8 cellular contexts compared by ENCODE assay signal in the genomic region with DNA sequence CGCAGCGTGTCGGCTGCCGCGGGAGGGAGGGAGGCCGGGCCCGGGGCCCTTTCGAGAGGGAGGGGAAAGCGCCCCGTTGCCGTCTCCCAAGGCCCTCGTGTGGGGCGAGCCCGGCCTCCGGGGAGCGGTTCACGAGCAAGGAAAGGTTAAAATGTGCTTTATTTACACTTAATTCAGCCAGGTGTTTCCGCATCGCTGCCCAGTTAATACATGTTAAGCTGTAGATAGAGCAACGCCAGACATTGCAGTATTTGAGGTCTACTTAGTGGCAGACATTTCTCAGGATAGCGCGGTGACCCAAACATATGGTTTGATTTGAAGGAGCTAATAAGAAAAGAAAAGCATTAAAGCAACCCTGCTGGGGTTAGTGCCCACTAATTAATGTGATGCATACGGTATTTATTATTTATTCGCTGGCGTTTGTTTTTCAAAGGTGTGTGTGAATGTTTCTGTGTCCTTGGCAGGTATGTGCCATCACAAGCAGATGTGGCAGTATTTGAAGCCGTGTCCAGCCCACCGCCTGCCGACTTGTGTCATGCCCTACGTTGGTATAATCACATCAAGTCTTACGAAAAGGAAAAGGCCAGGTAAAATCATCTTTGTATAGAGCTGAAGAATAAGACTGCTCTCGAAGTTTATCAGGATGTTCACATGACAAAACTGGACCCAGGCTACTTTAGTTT. TPM values are rescaled to one million over a fixed set of nuclear protein-coding genes. Genes with fewer than 3 reads are reported as not detected.
DNase-seq lines count a peak whose midpoint lies in the region; ATAC-seq and TF ChIP-seq lines count a peak whose summit lies in the region.

No MANE protein-coding gene starts in this region.

- CTCF ChIA-PET in OCI-LY7 (lab: Charles Lee; ENCODE audit: unreplicated experiment): interaction anchor here (1.0 kb wide), 1 partner anchor 99 kb away, joined by 3 read pairs; no protein-coding TSS in a partner anchor

- no peaks in the 10 kb centered on the region for H3K9me2 ChIP-seq in OCI-LY7 (ENCODE audit: insufficient read depth, low read length)

- WGBS in right lobe of liver (ENCODE audit: insufficient coverage, low coverage, low lambda C conversion rate, missing lambda C conversion rate): 3% methylated on average over 19 of the region's 31 CpGs
- WGBS in transverse colon (ENCODE audit: low coverage in 1 of 2), 2 donors: 0 to 3% methylated on average over 3 to 26 of the region's 31 CpGs

- TF ChIP-seq POLR2A in right lobe of liver (IDR thresholded peaks at IDR 0.05): no peak
- no peak for TF ChIP-seq POLR2A in transverse colon (IDR thresholded peaks at IDR 0.05)

- H3K9me3 ChIP-seq in OCI-LY7 (ENCODE audit: low read length): no peaks in the 10 kb centered on the region; the same call in 1 of the 2 replicates
- no peaks in the 10 kb centered on the region for H3K9me3 ChIP-seq in right lobe of liver
- no peaks in the 10 kb centered on the region for H3K9me3 ChIP-seq in transverse colon

- TF ChIP-seq CTCF in OCI-LY7 (conservative IDR thresholded peaks at IDR 0.05; ENCODE audit: low read length): no peak
- no peak for TF ChIP-seq CTCF in right lobe of liver (IDR thresholded peaks at IDR 0.05)
- no peak for TF ChIP-seq CTCF in transverse colon (IDR thresholded peaks at IDR 0.05)

- H3K4me3 ChIP-seq in OCI-LY7 (ENCODE audit: low read depth, low read length, poor library complexity, severe bottlenecking) (peak overlapping the region; percentile 96), right lobe of liver (peak overlapping the region; percentile 89 to 96 (median 93)), transverse colon (peak overlapping the region; percentile 72 to 88 (median 83))

- H3K4me1 ChIP-seq in OCI-LY7 (ENCODE audit: insufficient read depth, low read length, poor library complexity, severe bottlenecking): peaks cover 44% of the 10 kb centered on the region
- peaks cover 0 to 34% (median 8%) of the 10 kb centered on the region in 4 donors for H3K4me1 ChIP-seq in right lobe of liver
- peaks cover 13 to 34% (median 27%) of the 10 kb centered on the region in 4 donors for H3K4me1 ChIP-seq in transverse colon

- ATAC-seq in GM18511 (IDR thresholded peaks at IDR 0.05; ENCODE audit: unreplicated experiment) (peak; percentile 60), HG02943 (IDR thresholded peaks at IDR 0.05; ENCODE audit: low read depth, unreplicated experiment) (peak; percentile 46), right lobe of liver (peak in 1 of 4 donors; percentile 67)

- peak overlapping the region; percentile 63; the same call in 1 of the 2 replicates for H2AFZ ChIP-seq in OCI-LY7 (ENCODE audit: low read length)

- POLR2A ChIA-PET in OCI-LY7 (lab: Charles Lee): interaction anchor here (0.6 to 1.9 kb wide), 10 partner anchors 12 to 1644 kb away, joined by 3 to 8 read pairs (median 3); no protein-coding TSS in a partner anchor

- peaks cover 12% of the 10 kb centered on the region; the same call in 1 of the 2 replicates for H4K20me1 ChIP-seq in OCI-LY7 (ENCODE audit: insufficient read depth, low read length)

- DNase-seq in AG08396 (ENCODE audit: low spot score) (peak; percentile 73), OCI-LY7 (ENCODE audit: low spot score) (peak; percentile 19), cerebellum (ENCODE audit: low spot score) (peak; percentile 51), right lobe of liver (peak in 1 of 3 donors; percentile 67), transverse colon (peak; percentile 66), NCI-H2081 treated with DMSO at 0.1 percent for 48 hours (lab: John Stamatoyannopoulos, UW) (no peak)

- no peak for TF ChIP-seq EP300 in transverse colon (IDR thresholded peaks at IDR 0.05; ENCODE audit: low read depth)

- H3K27me3 ChIP-seq in right lobe of liver: no peaks in the 10 kb centered on the region
- H3K27me3 ChIP-seq in transverse colon: no peaks in the 10 kb centered on the region

- peaks cover 83% of the 10 kb centered on the region for H3K79me2 ChIP-seq in OCI-LY7 (ENCODE audit: insufficient read depth, low read depth, low read length)

- H3K27ac ChIP-seq in OCI-LY7 (ENCODE audit: low read depth, low read length, poor library complexity, severe bottlenecking) (peak overlapping the region; percentile 75), right lobe of liver (peak overlapping the region; percentile 88 to 95 (median 91)), transverse colon (peak overlapping the region; percentile 93 to 97 (median 94))

- intact Hi-C loops in OCI-LY7 (cut with micrococcal nuclease; ENCODE audit: unreplicated experiment) (no loop called here), right lobe of liver (cut with DNase I) (no loop called here), transverse colon (cut with DNase I; ENCODE audit: low total_unique reads) (no loop called here)

- H3K36me3 ChIP-seq in OCI-LY7 (ENCODE audit: insufficient read depth, low read length): peaks cover 73% of the 10 kb centered on the region
- peaks cover 0 to 28% (median 14%) of the 10 kb centered on the region in 4 donors for H3K36me3 ChIP-seq in right lobe of liver
- peaks cover 0 to 26% (median 10%) of the 10 kb centered on the region in 4 donors for H3K36me3 ChIP-seq in transverse colon

- TSS peak; percentile 83 for BruUV-seq in OCI-LY7 (replicated peaks; lab: Mats Ljungman, UMichigan)

- peak overlapping the region; percentile 99 for H3K4me2 ChIP-seq in OCI-LY7 (ENCODE audit: low read length)

- in situ Hi-C loops in transverse colon (cut with MboI; ENCODE audit: low pct_ligation_motif_present in 1 of 4, low pct_unique_long_range_greater_than_20kb in 1 of 4, low sequenced_read_pairs in 3 of 4): no loop called here

RNA-seq across cellular contexts. Expression of a gene that starts 0.6 kb away (rescaled TPM):
- total RNA-seq in OCI-LY7 (2014; rRNA removed; shearing (Covaris generic)): 883 and 1,168 TPM in 2 replicates
- total RNA-seq in OCI-LY7 (2022) (1,062 and 1,084 TPM in 2 replicates), cerebellum (164 TPM), right lobe of liver (100 to 1,000 TPM; 146 to 228 (median 190) TPM), transverse colon (100 to 1,000 TPM in 3 of 4 donors, 10 to 100 TPM in 1; 83.0 to 261 (median 183) TPM)

RNA-seq across cellular contexts. Expression of a gene that starts 1.0 kb away (rescaled TPM):
- 73.4 and 81.9 TPM in 2 replicates for total RNA-seq in OCI-LY7 (2014; rRNA removed; shearing (Covaris generic))
- total RNA-seq in OCI-LY7 (2022): 110 and 116 TPM in 2 replicates
- 67.1 TPM for total RNA-seq in cerebellum
- 100 to 1,000 TPM in 4 of 6 experiments, 10 to 100 TPM in 2; 89.2 to 135 (median 105) TPM for total RNA-seq in right lobe of liver
- 100 to 1,000 TPM in 1 of 4 donors, 10 to 100 TPM in 3; 37.0 to 118 (median 76.5) TPM for total RNA-seq in transverse colon
